In genomic region chr7:151408498-151408838, GRCh38 we compare ENCODE assay signal across 11 cellular contexts. TPM values are rescaled to one million over a fixed set of nuclear protein-coding genes. Genes with fewer than 3 reads are reported as not detected.
DNase-seq lines count a peak whose midpoint lies in the region; ATAC-seq and TF ChIP-seq lines count a peak whose summit lies in the region.
"Had no signal": no experiment of that assay in that cellular context is flagged by ENCODE, and none has a peak within 500 bp of the region (broad histone marks: within the 10 kb centered on the region; RNA-seq: fewer than 3 reads in every experiment).

No MANE protein-coding gene starts in this region.

- H3K9me3 ChIP-seq in cardiac muscle cell (ENCODE audit: low read depth) (no peaks in the 10 kb centered on the region), heart right ventricle (no peaks in the 10 kb centered on the region), upper lobe of right lung (no peaks in the 10 kb centered on the region)
- H3K9me3 ChIP-seq: ascending aorta had no signal

- H3K36me3 Mint-ChIP-seq in MCF 10A (ENCODE audit: insufficient read depth, unreplicated experiment), result no peaks in the 10 kb centered on the region
- peaks cover 7% of the 10 kb centered on the region for H3K36me3 Mint-ChIP-seq in mesothelial cell of epicardium

- TF ChIP-seq CTCF in cardiac muscle cell (IDR thresholded peaks at IDR 0.05; ENCODE audit: low read depth, low read length) (no peak), heart right ventricle (IDR thresholded peaks at IDR 0.05) (no peak), MCF 10A (IDR thresholded peaks at IDR 0.05; ENCODE audit: unreplicated experiment) (no peak), mesothelial cell of epicardium (IDR thresholded peaks at IDR 0.05; ENCODE audit: unreplicated experiment) (no peak), upper lobe of right lung (IDR thresholded peaks at IDR 0.05) (no peak)

- no peaks in the 10 kb centered on the region for H3K36me3 ChIP-seq in cardiac muscle cell
- no peaks in the 10 kb centered on the region for H3K36me3 ChIP-seq in heart right ventricle
- H3K36me3 ChIP-seq in upper lobe of right lung, result no peaks in the 10 kb centered on the region
- H3K36me3 ChIP-seq: ascending aorta had no signal

- DNase-seq in cardiac muscle cell (ENCODE audit: low read depth in 1 of 2, low spot score in 1 of 2) (no peak), heart right ventricle (no peak), MCF 10A (ENCODE audit: unreplicated experiment) (no peak), mesothelial cell of epicardium (ENCODE audit: low spot score in 2 of 2, unreplicated experiment in 2 of 2) (no peak), upper lobe of right lung (peak; percentile 61), NCI-H510A treated with DMSO at 0.1 percent for 48 hours (lab: John Stamatoyannopoulos, UW) (no peak), H4 (ENCODE audit: low spot score) (no peak)
- DNase-seq: foreskin fibroblast had no signal

- H3K27ac ChIP-seq in cardiac muscle cell (no peak overlapping the region), heart right ventricle (no peak overlapping the region), upper lobe of right lung (peak overlapping the region; percentile 58)

- H3K27me3 Mint-ChIP-seq in MCF 10A (ENCODE audit: insufficient read depth, unreplicated experiment) (peaks cover 41% of the 10 kb centered on the region), mesothelial cell of epicardium (ENCODE audit: low read depth) (no peaks in the 10 kb centered on the region)

- H3K27me3 ChIP-seq in cardiac muscle cell, result no peaks in the 10 kb centered on the region
- H3K27me3 ChIP-seq in heart right ventricle, result peaks cover 6 to 68% (median 57%) of the 10 kb centered on the region in 7 donors
- H3K27me3 ChIP-seq in upper lobe of right lung, result peaks cover 26% of the 10 kb centered on the region

- intact Hi-C loops in heart right ventricle (cut with DNase I), result no loop called here
- intact Hi-C loops in MCF 10A (cut with micrococcal nuclease), result no loop called here
- intact Hi-C loops in upper lobe of right lung (cut with DNase I), result no loop called here

- H3K4me3 ChIP-seq in cardiac muscle cell (peak overlapping the region; percentile 62), heart right ventricle (peak overlapping the region in 1 of 10 donors; percentile 52), upper lobe of right lung (peak overlapping the region; percentile 45)

- WGBS in heart right ventricle, 2 donors, result 85 to 86% methylated on average over 7 of the region's 7 CpGs

- BruUV-seq in MCF 10A (replicated peaks; lab: Mats Ljungman, UMichigan), result no TSS peak

- H3K4me1 Mint-ChIP-seq in MCF 10A (ENCODE audit: insufficient read depth, unreplicated experiment) (peaks cover 9% of the 10 kb centered on the region), mesothelial cell of epicardium (peaks cover 66% of the 10 kb centered on the region)

- H3K4me3 Mint-ChIP-seq in MCF 10A (ENCODE audit: unreplicated experiment) (no peak overlapping the region), mesothelial cell of epicardium (peak overlapping the region; percentile 91)

- H3K9me3 Mint-ChIP-seq in MCF 10A (ENCODE audit: unreplicated experiment) (no peaks in the 10 kb centered on the region), mesothelial cell of epicardium (peaks cover 4% of the 10 kb centered on the region)

- CTCF ChIA-PET in MCF 10A (lab: Yijun Ruan, JAX), result no interaction called here

- ATAC-seq in heart right ventricle (no peak), upper lobe of right lung (no peak), HG02623 (IDR thresholded peaks at IDR 0.05; ENCODE audit: unreplicated experiment) (no peak)

- H3K4me1 ChIP-seq in cardiac muscle cell (ENCODE audit: low read depth) (peaks cover 4% of the 10 kb centered on the region), heart right ventricle (peaks cover 3 to 37% (median 21%) of the 10 kb centered on the region in 9 donors), upper lobe of right lung (peaks cover 18% of the 10 kb centered on the region)

- H3K27ac Mint-ChIP-seq in MCF 10A (ENCODE audit: low read depth, unreplicated experiment) (peak overlapping the region; percentile 39), mesothelial cell of epicardium (peak overlapping the region; percentile 92)

- POLR2A ChIA-PET in MCF 10A (lab: Yijun Ruan, JAX), result no interaction called here

RNA-seq across cellular contexts. Expression of gene WDR86, which starts 1.4 kb away (rescaled TPM):
- total RNA-seq in cardiac muscle cell (71.8 and 130 TPM in 2 replicates), heart right ventricle (under 1 TPM in 7 of 10 donors, not detected in 3; 0.15 to 0.52 (median 0.33) TPM), MCF 10A (2022) (not detected in 2 replicates), mesothelial cell of epicardium (259 to 274 TPM (median 266 TPM) in 3 replicates), upper lobe of right lung (1.3 TPM)
- polyA plus RNA-seq in cardiac muscle cell (58.8 and 87.0 TPM in 2 replicates), heart right ventricle (under 1 TPM; 0.17 to 0.22 TPM)
- 0.88 TPM in 1 of 2 replicates, not detected in the other for total RNA-seq in H4 (2014; rRNA removed; shearing (Covaris generic))

RNA-seq across cellular contexts. Expression of gene CRYGN, which starts 31.5 kb away (rescaled TPM):
- total RNA-seq in cardiac muscle cell (1.0 and 1.3 TPM in 2 replicates), heart right ventricle (under 1 TPM in 2 of 10 donors, not detected in 8; 0.15 to 0.72 TPM), MCF 10A (2022) (not detected in 2 replicates), mesothelial cell of epicardium (9.4 to 12.2 TPM (median 10.5 TPM) in 3 replicates), upper lobe of right lung (not detected)
- polyA plus RNA-seq in cardiac muscle cell (0.46 and 0.77 TPM in 2 replicates), heart right ventricle (under 1 TPM; 0.07 to 0.29 TPM)
- total RNA-seq in H4 (2014; rRNA removed; shearing (Covaris generic)), result not detected in 2 replicates
- total RNA-seq: ascending aorta, M059J had no signal

Comparison
In these comparisons a context has a peak if more than half of its experiments do, and no peak if none do; other contexts are left out.
1. RNA of gene WDR86, which starts 1.4 kb away (total RNA-seq): 259 to 274 TPM in mesothelial cell of epicardium and 71.8 to 130 TPM in cardiac muscle cell; 1.3 TPM in upper lobe of right lung (single experiment), 0.15 to 0.52 TPM in heart right ventricle, 0.88 TPM in H4 and not detected in MCF 10A; every median in the first group is over 10 times any median in the second.